ENCODE assay signal across 37 cellular contexts in the genomic region with DNA sequence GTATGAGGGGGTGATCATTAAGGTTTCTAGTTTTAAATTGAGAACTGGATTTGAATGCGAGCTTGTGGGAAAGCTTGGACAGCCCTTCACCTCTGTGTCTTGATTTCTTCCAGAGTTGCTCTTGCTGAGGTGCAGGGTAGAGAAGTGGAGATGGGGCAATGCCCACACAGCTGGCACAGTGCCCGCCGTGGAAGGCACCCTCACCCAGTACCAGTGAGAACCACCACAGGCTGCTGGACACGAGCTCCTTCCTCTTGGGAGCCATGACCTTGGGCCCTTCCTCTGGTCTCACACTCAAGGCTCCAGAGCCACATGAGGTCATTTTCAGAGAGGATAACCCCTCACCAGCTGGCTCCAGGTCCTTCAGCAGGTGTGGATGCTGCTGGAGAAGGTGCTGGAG.
"Had no signal": no experiment of that assay in that cellular context is flagged by ENCODE, and none has a peak within 500 bp of the region (broad histone marks: within the 10 kb centered on the region; RNA-seq: fewer than 3 reads in every experiment).

No MANE protein-coding gene starts in this region.

- H3K27me3 Mint-ChIP-seq: activated naive CD8-positive, alpha-beta T cell had no signal

- H3K27ac ChIP-seq: adrenal gland, ascending aorta, body of pancreas, brain microvascular endothelial cell, breast epithelium had no signal

- H3K36me3 Mint-ChIP-seq: activated naive CD4-positive, alpha-beta T cell treated with anti-CD3 and anti-CD28 coated beads, Interleukin-2, amount 10 ng/mL, durations not matched to agents 7 days and 5 days; activated naive CD4-positive, alpha-beta T cell treated with anti-CD3 and anti-CD28 coated beads, Interleukin-2, amount 50 U/mL, for 24 hours; activated naive CD8-positive, alpha-beta T cell; activated naive CD8-positive, alpha-beta T cell treated with anti-CD3 and anti-CD28 coated beads for 36 hours; activated naive CD8-positive, alpha-beta T cell treated with anti-CD3 and anti-CD28 coated beads, Interleukin-2, amount 10 ng/mL, durations not matched to agents 7 days and 5 days; brain had no signal

- H3K27ac Mint-ChIP-seq: activated naive CD4-positive, alpha-beta T cell treated with anti-CD3 and anti-CD28 coated beads for 36 hours; activated naive CD4-positive, alpha-beta T cell treated with anti-CD3 and anti-CD28 coated beads, Interleukin-2, amount 10 ng/mL, durations not matched to agents 7 days and 5 days; activated naive CD4-positive, alpha-beta T cell treated with anti-CD3 and anti-CD28 coated beads, Interleukin-2, amount 50 U/mL, for 24 hours; activated naive CD4-positive, alpha-beta T cell treated with anti-CD3 and anti-CD28 coated beads, Interleukin-2, amount 50 U/mL, for 72 hours; activated naive CD8-positive, alpha-beta T cell; activated naive CD8-positive, alpha-beta T cell treated with anti-CD3 and anti-CD28 coated beads for 36 hours; activated naive CD8-positive, alpha-beta T cell treated with anti-CD3 and anti-CD28 coated beads, Interleukin-2, amount 10 ng/mL, durations not matched to agents 7 days and 5 days; activated naive CD8-positive, alpha-beta T cell treated with anti-CD3 and anti-CD28 coated beads, Interleukin-2, amount 50 U/mL, for 24 hours; activated T-cell treated with anti-CD3 and anti-CD28 coated beads, Interleukin-2, amount 50 U/mL, for 24 hours; activated T-helper 1 cell treated with anti-CD3 and anti-CD28 coated beads, Interleukin-12 subunit alpha, Interleukin-12 subunit beta, Interleukin-2, Interleukin-4 antibody, amounts not matched to agents 30 ng/mL and 10 ng/mL and 1 ng/mL, durations not matched to agents 14 hours and 24 hours and 36 hours; activated T-helper 17 cell treated with anti-CD3 and anti-CD28 coated beads, Interleukin-2, amount 50 U/mL, for 72 hours; activated T-helper 2 cell treated with anti-CD3 and anti-CD28 coated beads, Interferon-gamma antibody, Interleukin-2, Interleukin-4, amounts not matched to agents 10 μg/mL and 5 μg/mL and 100 μg/mL, durations not matched to agents 14 hours and 24 hours and 36 hours had no signal

- H3K4me1 ChIP-seq: adrenal gland, ascending aorta, breast epithelium had no signal

- H3K9me3 Mint-ChIP-seq: activated naive CD4-positive, alpha-beta T cell treated with anti-CD3 and anti-CD28 coated beads, Interleukin-2, amount 10 ng/mL, durations not matched to agents 7 days and 5 days; activated naive CD8-positive, alpha-beta T cell treated with anti-CD3 and anti-CD28 coated beads, Interleukin-2, amount 10 ng/mL, durations not matched to agents 7 days and 5 days; activated naive CD8-positive, alpha-beta T cell treated with anti-CD3 and anti-CD28 coated beads, Interleukin-2, amount 50 U/mL, for 24 hours; activated T-helper 2 cell treated with anti-CD3 and anti-CD28 coated beads, Interferon-gamma antibody, Interleukin-2, Interleukin-4, amounts not matched to agents 10 μg/mL and 5 μg/mL and 100 μg/mL, durations not matched to agents 14 hours and 24 hours and 36 hours had no signal

- ATAC-seq: activated naive CD4-positive, alpha-beta T cell treated with anti-CD3 and anti-CD28 coated beads, Interleukin-2, amount 50 U/mL, for 72 hours; activated naive CD8-positive, alpha-beta T cell treated with anti-CD3 and anti-CD28 coated beads, Interleukin-2, amount 50 U/mL, for 24 hours; activated T-cell treated with anti-CD3 and anti-CD28 coated beads, Interleukin-2, amount 50 U/mL, for 4 hours; activated T-cell treated with anti-CD3 and anti-CD28 coated beads, Interleukin-2, amount 50 U/mL, for 72 hours; activated T-helper 17 cell treated with anti-CD3 and anti-CD28 coated beads, Interleukin-2, amount 50 U/mL, for 72 hours; body of pancreas had no signal

- DNase-seq: activated effector memory CD4-positive, alpha-beta T cell treated with anti-CD3 and anti-CD28 coated beads, Interleukin-2, amount 50 U/mL, for 16 hours; activated effector memory CD4-positive, alpha-beta T cell treated with Interleukin-2 at 50 U/mL for 16 hours; activated gamma-delta T cell; activated gamma-delta T cell treated with Interleukin-2 at 50 U/mL for 16 hours; activated naive CD4-positive, alpha-beta T cell; activated naive CD4-positive, alpha-beta T cell treated with anti-CD3 and anti-CD28 coated beads for 36 hours; activated naive CD4-positive, alpha-beta T cell treated with anti-CD3 and anti-CD28 coated beads, Interleukin-2, amount 10 ng/mL, durations not matched to agents 7 days and 5 days; activated naive CD4-positive, alpha-beta T cell treated with anti-CD3 and anti-CD28 coated beads, Interleukin-2, amount 50 U/mL, for 16 hours; activated naive CD4-positive, alpha-beta T cell treated with Interleukin-2 at 50 U/mL for 16 hours; activated naive CD8-positive, alpha-beta T cell treated with anti-CD3 and anti-CD28 coated beads for 36 hours; activated naive CD8-positive, alpha-beta T cell treated with anti-CD3 and anti-CD28 coated beads, Interleukin-2, amount 10 ng/mL, durations not matched to agents 7 days and 5 days; activated naive CD8-positive, alpha-beta T cell treated with anti-CD3 and anti-CD28 coated beads, Interleukin-2, amount 50 U/mL, for 24 hours; activated T-cell treated with anti-CD3 and anti-CD28 coated beads, Interleukin-2, amount 50 U/mL, for 1 hour; activated T-cell treated with anti-CD3 and anti-CD28 coated beads, Interleukin-2, amount 50 U/mL, for 24 hours; activated T-cell treated with anti-CD3 and anti-CD28 coated beads, Interleukin-2, amount 50 U/mL, for 4 hours; activated T-cell treated with anti-CD3 and anti-CD28 coated beads, Interleukin-2, amount 50 U/mL, for 48 hours; activated T-cell treated with anti-CD3 and anti-CD28 coated beads, Interleukin-2, amount 50 U/mL, for 72 hours; adrenal gland; amniotic stem cell; amygdala; anterior cingulate cortex; body of pancreas; brain microvascular endothelial cell; caudate nucleus; central memory CD4-positive, alpha-beta T cell; cerebellar nuclear complex had no signal

- H3K36me3 ChIP-seq: adrenal gland, ascending aorta, brain microvascular endothelial cell, breast epithelium, cardiac muscle cell had no signal

- H3K4me1 Mint-ChIP-seq: activated naive CD4-positive, alpha-beta T cell treated with anti-CD3 and anti-CD28 coated beads, Interleukin-2, amount 10 ng/mL, durations not matched to agents 7 days and 5 days; activated naive CD4-positive, alpha-beta T cell treated with anti-CD3 and anti-CD28 coated beads, Interleukin-2, amount 50 U/mL, for 24 hours; activated naive CD8-positive, alpha-beta T cell treated with anti-CD3 and anti-CD28 coated beads for 36 hours; activated naive CD8-positive, alpha-beta T cell treated with anti-CD3 and anti-CD28 coated beads, Interleukin-2, amount 10 ng/mL, durations not matched to agents 7 days and 5 days; activated naive CD8-positive, alpha-beta T cell treated with anti-CD3 and anti-CD28 coated beads, Interleukin-2, amount 50 U/mL, for 24 hours; activated T-helper 17 cell treated with anti-CD3 and anti-CD28 coated beads, Interleukin-2, amount 50 U/mL, for 72 hours; central memory CD8-positive, alpha-beta T cell had no signal

- H3K27me3 ChIP-seq: adrenal gland, ascending aorta, body of pancreas, brain microvascular endothelial cell, breast epithelium, cardiac muscle cell had no signal

- H3K9me3 ChIP-seq: adrenal gland, ascending aorta, body of pancreas had no signal

- H3K4me3 Mint-ChIP-seq: activated naive CD4-positive, alpha-beta T cell treated with anti-CD3 and anti-CD28 coated beads for 36 hours; activated naive CD4-positive, alpha-beta T cell treated with anti-CD3 and anti-CD28 coated beads, Interleukin-2, amount 10 ng/mL, durations not matched to agents 7 days and 5 days; activated naive CD4-positive, alpha-beta T cell treated with anti-CD3 and anti-CD28 coated beads, Interleukin-2, amount 50 U/mL, for 24 hours; activated naive CD8-positive, alpha-beta T cell; activated naive CD8-positive, alpha-beta T cell treated with anti-CD3 and anti-CD28 coated beads for 36 hours; activated naive CD8-positive, alpha-beta T cell treated with anti-CD3 and anti-CD28 coated beads, Interleukin-2, amount 10 ng/mL, durations not matched to agents 7 days and 5 days; activated naive CD8-positive, alpha-beta T cell treated with anti-CD3 and anti-CD28 coated beads, Interleukin-2, amount 50 U/mL, for 24 hours; activated T-cell treated with anti-CD3 and anti-CD28 coated beads, Interleukin-2, amount 50 U/mL, for 24 hours; activated T-cell treated with anti-CD3 and anti-CD28 coated beads, Interleukin-2, amount 50 U/mL, for 4 hours; activated T-helper 1 cell treated with anti-CD3 and anti-CD28 coated beads, Interleukin-12 subunit alpha, Interleukin-12 subunit beta, Interleukin-2, Interleukin-4 antibody, amounts not matched to agents 30 ng/mL and 10 ng/mL and 1 ng/mL, durations not matched to agents 14 hours and 24 hours and 36 hours; activated T-helper 17 cell treated with anti-CD3 and anti-CD28 coated beads, Interleukin-2, amount 50 U/mL, for 72 hours; brain; central memory CD8-positive, alpha-beta T cell had no signal

- H3K4me3 ChIP-seq: adrenal gland, ascending aorta, body of pancreas, breast epithelium, cardiac muscle cell had no signal
